8 cellular contexts compared by ENCODE assay signal in the genomic region with DNA sequence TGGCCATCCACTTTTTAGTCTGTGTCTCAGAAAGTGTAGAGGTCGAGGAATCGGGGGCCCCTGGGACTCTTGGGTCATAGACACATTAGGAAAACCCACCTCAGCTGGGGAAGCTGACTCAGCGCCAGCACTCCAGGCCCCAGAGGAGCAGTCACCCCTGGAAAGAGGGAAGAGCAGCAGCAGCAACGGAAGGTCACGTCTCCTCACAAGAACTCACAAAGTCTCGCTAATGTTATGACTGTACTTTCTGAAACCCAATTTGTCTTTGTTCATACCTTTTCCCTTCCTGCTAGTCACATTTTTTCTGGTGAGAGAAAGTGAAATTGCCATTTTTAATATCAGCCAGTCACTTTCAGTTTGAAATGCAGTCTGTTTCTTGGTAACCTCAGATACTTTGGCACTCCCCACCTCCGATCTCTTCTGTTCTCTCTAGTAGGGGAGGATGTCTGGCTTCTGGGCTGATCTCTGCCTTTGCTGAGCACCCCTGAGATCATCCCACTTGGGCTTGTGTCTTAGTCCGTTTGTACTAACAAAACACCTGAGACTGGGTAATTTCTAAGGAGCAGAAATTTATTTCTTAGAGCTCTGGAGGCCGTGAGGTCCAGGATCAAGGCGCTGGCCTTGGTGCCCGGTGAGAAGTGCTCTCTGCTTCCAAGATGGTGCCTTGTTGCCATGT. TPM values are rescaled to one million over a fixed set of nuclear protein-coding genes. Genes with fewer than 3 reads are reported as not detected.
DNase-seq lines count a peak whose midpoint lies in the region; ATAC-seq and TF ChIP-seq lines count a peak whose summit lies in the region.
"Had no signal": no experiment of that assay in that cellular context is flagged by ENCODE, and none has a peak within 500 bp of the region (broad histone marks: within the 10 kb centered on the region; RNA-seq: fewer than 3 reads in every experiment).

No MANE protein-coding gene starts in this region.

- TF ChIP-seq POLR2A in esophagus muscularis mucosa (IDR thresholded peaks at IDR 0.05; ENCODE audit: low read depth): no peak

- WGBS in esophagus muscularis mucosa: 55% methylated on average over 11 of the region's 11 CpGs

- TF ChIP-seq CTCF in esophagus muscularis mucosa (IDR thresholded peaks at IDR 0.05) (no peak), colonic mucosa (IDR thresholded peaks at IDR 0.05) (no peak)

- H3K27me3 ChIP-seq in esophagus muscularis mucosa: no peaks in the 10 kb centered on the region
- H3K27me3 ChIP-seq in colonic mucosa: no peaks in the 10 kb centered on the region

- H3K4me3 ChIP-seq in esophagus muscularis mucosa: no peak overlapping the region
- no peak overlapping the region for H3K4me3 ChIP-seq in colonic mucosa

- H3K9ac ChIP-seq in colonic mucosa (ENCODE audit: low read depth in 2 of 2, low read length in 2 of 2): peak overlapping the region in 1 of 2 donors; percentile 21

- H3K4me1 ChIP-seq in esophagus muscularis mucosa (no peaks in the 10 kb centered on the region), colonic mucosa (no peaks in the 10 kb centered on the region)

- H3K27ac ChIP-seq in esophagus muscularis mucosa (replicated peaks in 1 of 4) (no peak overlapping the region), colonic mucosa (no peak overlapping the region)

- DNase-seq in activated CD4-positive, alpha-beta T cell treated with anti-CD3 and anti-CD28 coated beads, Interleukin-2, amount 50 U/mL, for 48 hours: peak; percentile 55 to 61
- DNase-seq in stimulated activated CD8-positive, alpha-beta memory T cell treated with anti-CD3 and anti-CD28 coated beads, Interleukin-4, amount 100 ng/mL, for 48 hours: peak; percentile 61
- DNase-seq in esophagus muscularis mucosa (ENCODE audit: extremely low spot score): no peak
- no peak for DNase-seq in left lobe of liver (ENCODE audit: low spot score)
- no peak for DNase-seq in colonic mucosa

- H3K36me3 ChIP-seq in esophagus muscularis mucosa (no peaks in the 10 kb centered on the region), colonic mucosa (no peaks in the 10 kb centered on the region)

- TF ChIP-seq EP300 in esophagus muscularis mucosa (IDR thresholded peaks at IDR 0.05): no peak

- intact Hi-C loops in esophagus muscularis mucosa (cut with DNase I): no loop called here
- intact Hi-C loops in colonic mucosa (cut with DNase I): no loop called here

- H3K9me3 ChIP-seq in esophagus muscularis mucosa: no peaks in the 10 kb centered on the region
- H3K9me3 ChIP-seq in colonic mucosa: no peaks in the 10 kb centered on the region

- ATAC-seq in GM19372 (IDR thresholded peaks at IDR 0.05; ENCODE audit: low read depth, unreplicated experiment) (peak; percentile 72), HG03060 (IDR thresholded peaks at IDR 0.05; ENCODE audit: low read depth, unreplicated experiment) (peak; percentile 82), left lobe of liver (no peak)

RNA-seq across cellular contexts. Expression of a gene that starts 6.0 kb away (rescaled TPM):
- total RNA-seq in esophagus muscularis mucosa (1 to 10 TPM; 1.3 to 4.5 (median 1.6) TPM), left lobe of liver (0.33 TPM), colonic mucosa (1 to 10 TPM in 1 of 2 donors, under 1 TPM in 1; 0.22 to 2.2 TPM)

RNA-seq across cellular contexts. Expression of a gene that starts 47.9 kb away (rescaled TPM):
- total RNA-seq in esophagus muscularis mucosa (not detected), left lobe of liver (not detected), colonic mucosa (not detected)
- total RNA-seq: LHCN-M2 had no signal

Comparison
In these comparisons a context has a peak if more than half of its experiments do, and no peak if none do; other contexts are left out.
1. DNase-seq: peak in activated CD4-positive, alpha-beta T cell treated with anti-CD3 and anti-CD28 coated beads, Interleukin-2, amount 50 U/mL, for 48 hours (2 of 2) and stimulated activated CD8-positive, alpha-beta memory T cell treated with anti-CD3 and anti-CD28 coated beads, Interleukin-4, amount 100 ng/mL, for 48 hours (single experiment); none in esophagus muscularis mucosa (single experiment), left lobe of liver (single experiment) and colonic mucosa (single experiment).